Comparison of ENCODE assay signal across 18 cellular contexts in genomic region chr1:244843148-244843978, GRCh38. TPM values are rescaled to one million over a fixed set of nuclear protein-coding genes. Genes with fewer than 3 reads are reported as not detected.
DNase-seq lines count a peak whose midpoint lies in the region; ATAC-seq lines count a peak whose summit lies in the region.
"Had no signal": no experiment of that assay in that cellular context is flagged by ENCODE, and none has a peak within 500 bp of the region (broad histone marks: within the 10 kb centered on the region; RNA-seq: fewer than 3 reads in every experiment).

No MANE protein-coding gene starts in this region.

- H4K91ac ChIP-seq in mesenchymal stem cell (ENCODE audit: low read length) = no peak overlapping the region

- H3K9ac ChIP-seq in GM23248 = peak overlapping the region; percentile 26; the same call in 1 of the 2 replicates
- peak overlapping the region; percentile 40 for H3K9ac ChIP-seq in mesenchymal stem cell (ENCODE audit: low read length)

- peaks cover 97% of the 10 kb centered on the region for H3F3A ChIP-seq in GM23248 (ENCODE audit: insufficient read depth)

- H3K27me3 ChIP-seq in GM23248 (replicated peaks; ENCODE audit: insufficient read depth) (no peaks in the 10 kb centered on the region), mesenchymal stem cell (ENCODE audit: control insufficient read depth in 1 of 2, insufficient read depth in 1 of 2, low read length in 2 of 2) (no peaks in the 10 kb centered on the region)
- H3K27me3 ChIP-seq: brain microvascular endothelial cell, esophagus muscularis mucosa, left lung had no signal

- no peaks in the 10 kb centered on the region for H3K79me1 ChIP-seq in mesenchymal stem cell (replicated peaks; ENCODE audit: low read length, poor library complexity, severe bottlenecking)

- peak overlapping the region; percentile 37 for H3K27ac ChIP-seq in GM23248
- H3K27ac ChIP-seq in mesenchymal stem cell (ENCODE audit: low read length, poor library complexity, severe bottlenecking) = no peak overlapping the region
- H3K27ac ChIP-seq: brain microvascular endothelial cell, left lung had no signal

- H3K9me3 Mint-ChIP-seq in activated T-cell treated with anti-CD3 and anti-CD28 coated beads, Interleukin-2, amount 50 U/mL, for 72 hours = no peaks in the 10 kb centered on the region
- peaks cover 0 to 2% (median 0%) of the 10 kb centered on the region in 3 donors for H3K9me3 Mint-ChIP-seq in T-cell
- H3K9me3 Mint-ChIP-seq: activated CD4-positive, alpha-beta T cell treated with anti-CD3 and anti-CD28 coated beads, Interleukin-2, amount 10 ng/mL, durations not matched to agents 24 days and 14 days had no signal

- H3K4ac ChIP-seq in mesenchymal stem cell (ENCODE audit: low read depth in 1 of 2, low read length in 2 of 2) = no peak overlapping the region

- no peak overlapping the region for H4K8ac ChIP-seq in mesenchymal stem cell (ENCODE audit: low read length)

- H2BK5ac ChIP-seq in mesenchymal stem cell (ENCODE audit: low read depth, low read length, poor library complexity, severe bottlenecking) = no peak overlapping the region

- CTCF ChIA-PET in T-cell (lab: Charles Lee) = interaction anchor here in 1 of 2 donors (1.0 kb wide), 1 partner anchor 15 kb away, joined by 4 read pairs; no protein-coding TSS in a partner anchor

- H3K18ac ChIP-seq in mesenchymal stem cell (ENCODE audit: low read depth in 1 of 2, low read length in 2 of 2) = no peak overlapping the region

- in situ Hi-C loops in GM23248 (cut with MboI) = no loop called here

- H3K27me3 Mint-ChIP-seq in activated T-cell treated with anti-CD3 and anti-CD28 coated beads, Interleukin-2, amount 50 U/mL, for 72 hours (ENCODE audit: low read depth) = no peaks in the 10 kb centered on the region
- H3K27me3 Mint-ChIP-seq in T-cell = no peaks in the 10 kb centered on the region
- H3K27me3 Mint-ChIP-seq: activated CD4-positive, alpha-beta T cell treated with anti-CD3 and anti-CD28 coated beads, Interleukin-2, amount 10 ng/mL, durations not matched to agents 24 days and 14 days; stimulated activated naive B cell treated with anti-CD40 and anti-IgM and Interleukin-4, amounts not matched to agents 10 μg/mL and 1 μg/mL and 100 μg/mL, for 72 hours had no signal

- H2BK12ac ChIP-seq in mesenchymal stem cell (ENCODE audit: low read length in 2 of 2) = no peak overlapping the region

- H3K79me2 ChIP-seq in GM23248 (ENCODE audit: insufficient read depth) = peaks cover 100% of the 10 kb centered on the region

- no peaks in the 10 kb centered on the region for H3K9me2 ChIP-seq in GM23248 (ENCODE audit: insufficient read depth)

- H3K14ac ChIP-seq in mesenchymal stem cell (ENCODE audit: low read length in 2 of 2) = no peak overlapping the region

- POLR2A ChIA-PET in T-cell (lab: Charles Lee) = interaction anchor here (0.5 to 3.9 kb wide), 6 partner anchors 8 to 1370 kb away, joined by 3 to 47 read pairs (median 5); partner anchors contain the start of gene COX20 (in 1 of the 2)

- no peak overlapping the region for H2BK120ac ChIP-seq in mesenchymal stem cell (ENCODE audit: low read depth, low read length)

- H3K4me3 Mint-ChIP-seq in activated T-cell treated with anti-CD3 and anti-CD28 coated beads, Interleukin-2, amount 50 U/mL, for 72 hours = no peak overlapping the region
- H3K4me3 Mint-ChIP-seq in T-cell = no peak overlapping the region
- H3K4me3 Mint-ChIP-seq: stimulated activated naive B cell treated with anti-CD40 and anti-IgM and Interleukin-4, amounts not matched to agents 10 μg/mL and 1 μg/mL and 100 μg/mL, for 72 hours had no signal

- H3K4me3 ChIP-seq in GM23248 (no peak overlapping the region), mesenchymal stem cell (ENCODE audit: insufficient read depth in 1 of 2, low read depth in 1 of 2, low read length in 2 of 2) (no peak overlapping the region)
- H3K4me3 ChIP-seq: esophagus muscularis mucosa, left lung had no signal

- H3K9me3 ChIP-seq in GM23248 (ENCODE audit: low read depth) (no peaks in the 10 kb centered on the region), mesenchymal stem cell (ENCODE audit: control insufficient read depth, low read length) (no peaks in the 10 kb centered on the region)
- H3K9me3 ChIP-seq: esophagus muscularis mucosa, left lung had no signal

- H3K36me3 ChIP-seq in GM23248 (ENCODE audit: low read depth) (peaks cover 79% of the 10 kb centered on the region), mesenchymal stem cell (ENCODE audit: control insufficient read depth in 1 of 2, insufficient read depth in 2 of 2, low read depth in 1 of 2, low read length in 2 of 2) (peaks cover 15 to 96% of the 10 kb centered on the region in 2 experiments)

- H3K27ac Mint-ChIP-seq in activated T-cell treated with anti-CD3 and anti-CD28 coated beads, Interleukin-2, amount 50 U/mL, for 72 hours = peak overlapping the region; percentile 75
- H3K27ac Mint-ChIP-seq in T-cell = peak overlapping the region; percentile 36 to 68
- H3K27ac Mint-ChIP-seq: stimulated activated naive B cell treated with anti-CD40 and anti-IgM and Interleukin-4, amounts not matched to agents 10 μg/mL and 1 μg/mL and 100 μg/mL, for 72 hours had no signal

- peaks cover 14% of the 10 kb centered on the region for H3K4me1 ChIP-seq in GM23248 (ENCODE audit: insufficient read depth)
- peaks cover 2% of the 10 kb centered on the region for H3K4me1 ChIP-seq in mesenchymal stem cell (ENCODE audit: control insufficient read depth, insufficient read depth, low read depth, low read length)

- H4K20me1 ChIP-seq in GM23248 (ENCODE audit: insufficient read depth) = no peaks in the 10 kb centered on the region

- no peak overlapping the region for H3K23ac ChIP-seq in mesenchymal stem cell (ENCODE audit: low read length in 2 of 2)

- H3K4me1 Mint-ChIP-seq in activated T-cell treated with anti-CD3 and anti-CD28 coated beads, Interleukin-2, amount 50 U/mL, for 72 hours (ENCODE audit: low read depth) = peaks cover 75% of the 10 kb centered on the region
- peaks cover 67 to 75% (median 69%) of the 10 kb centered on the region in 3 donors for H3K4me1 Mint-ChIP-seq in T-cell

- no peak overlapping the region for H2AK5ac ChIP-seq in mesenchymal stem cell (ENCODE audit: low read length, severe bottlenecking)

- H3K4me2 ChIP-seq in GM23248 (ENCODE audit: unreplicated experiment) = peak overlapping the region; percentile 17
- no peak overlapping the region for H3K4me2 ChIP-seq in mesenchymal stem cell (ENCODE audit: low read length, poor library complexity, severe bottlenecking)

- DNase-seq in activated T-cell treated with anti-CD3 and anti-CD28 coated beads, Interleukin-2, amount 50 U/mL, for 72 hours = no peak
- DNase-seq in activated T-cell treated with anti-CD3 and anti-CD28 coated beads for 4 hours (no peak), GM23248 (peak; percentile 24), T-cell (no peak), mesenchymal stem cell (no peak), NCI-H187 (lab: John Stamatoyannopoulos, UW) (no peak)
- DNase-seq in activated CD8-positive, alpha-beta memory T cell treated with anti-CD3 and anti-CD28 coated beads, Interleukin-2, amount 50 U/mL, for 4 hours = no peak
- DNase-seq: activated CD4-positive, alpha-beta T cell treated with anti-CD3 and anti-CD28 coated beads, Interleukin-2, amount 10 ng/mL, durations not matched to agents 24 days and 14 days; brain microvascular endothelial cell; EL; left lung; NCI-H1417; NCI-H2171; NCI-H526 treated with DMSO at 0.1 percent for 48 hours; nucleus accumbens; stimulated activated naive B cell treated with anti-CD40 and anti-IgM and Interleukin-4, amounts not matched to agents 10 μg/mL and 1 μg/mL and 100 μg/mL, for 72 hours had no signal

- peaks cover 10 to 51% of the 10 kb centered on the region in 2 donors for H3K36me3 Mint-ChIP-seq in activated T-cell treated with anti-CD3 and anti-CD28 coated beads, Interleukin-2, amount 50 U/mL, for 72 hours (ENCODE audit: insufficient read depth in 2 of 2)
- peaks cover 71% of the 10 kb centered on the region for H3K36me3 Mint-ChIP-seq in T-cell

- H2BK15ac ChIP-seq in mesenchymal stem cell (ENCODE audit: low read depth, poor library complexity, severe bottlenecking) = no peak overlapping the region

- no peak overlapping the region for H2AFZ ChIP-seq in GM23248
- H2AFZ ChIP-seq in mesenchymal stem cell (ENCODE audit: low read depth, low read length) = no peak overlapping the region

- no peak for ATAC-seq in activated T-cell treated with anti-CD3 and anti-CD28 coated beads, Interleukin-2, amount 50 U/mL, for 72 hours (replicated peaks in 1 of 2)
- ATAC-seq in T-cell (replicated peaks in 1 of 4) (no peak), HG03097 (IDR thresholded peaks at IDR 0.05; ENCODE audit: low FRiP score, unreplicated experiment) (no peak)
- ATAC-seq: left lung; stimulated activated naive B cell treated with anti-CD40 and anti-IgM and Interleukin-4, amounts not matched to agents 10 μg/mL and 1 μg/mL and 100 μg/mL, for 72 hours had no signal

- 96 to 97% methylated on average over 6 of the region's 6 CpGs for WGBS in GM23248 (ENCODE audit: low coverage in 1 of 2, low lambda C conversion rate in 2 of 2, missing lambda C conversion rate in 2 of 2), 2 experiments
- 93% methylated on average over 1 of the region's 6 CpGs for WGBS in mesenchymal stem cell

RNA-seq across cellular contexts. Expression of gene COX20, which starts 7.9 kb away (rescaled TPM):
- 10 to 100 TPM in 1 of 2 donors, 1 to 10 TPM in 1; 9.8 to 12.1 TPM for total RNA-seq in activated T-cell treated with anti-CD3 and anti-CD28 coated beads, Interleukin-2, amount 50 U/mL, for 72 hours
- 21.5 and 21.9 TPM in 2 replicates for total RNA-seq in GM23248 (2014; rRNA removed; shearing (Covaris generic))
- 86.5 and 88.0 TPM in 2 replicates for polyA plus RNA-seq in GM23248 (2016; fragmentation: Nextera tagmentation; extraction: Ambion mirVana)
- total RNA-seq in T-cell = 10 to 100 TPM; 17.0 to 32.0 (median 27.5) TPM
- polyA plus RNA-seq in mesenchymal stem cell (2013, experiment 1 of 2) = 70.6 TPM
- 71.2 TPM for polyA plus RNA-seq in mesenchymal stem cell (2013, experiment 2 of 2)

RNA-seq across cellular contexts. Expression of gene HNRNPU, which starts 21.0 kb away (rescaled TPM):
- 100 to 1,000 TPM; 310 to 319 TPM for total RNA-seq in activated T-cell treated with anti-CD3 and anti-CD28 coated beads, Interleukin-2, amount 50 U/mL, for 72 hours
- 226 and 227 TPM in 2 replicates for total RNA-seq in GM23248 (2014; rRNA removed; shearing (Covaris generic))
- polyA plus RNA-seq in GM23248 (2016; fragmentation: Nextera tagmentation; extraction: Ambion mirVana) = 166 and 173 TPM in 2 replicates
- 100 to 1,000 TPM; 302 to 498 (median 321) TPM for total RNA-seq in T-cell
- 184 TPM for polyA plus RNA-seq in mesenchymal stem cell (2013, experiment 1 of 2)
- 179 TPM for polyA plus RNA-seq in mesenchymal stem cell (2013, experiment 2 of 2)
